21 cellular contexts compared by ENCODE assay signal in genomic region chr20:56859751-56860366, GRCh38.
DNase-seq lines count a peak whose midpoint lies in the region; ATAC-seq and TF ChIP-seq lines count a peak whose summit lies in the region.
"Had no signal": no experiment of that assay in that cellular context is flagged by ENCODE, and none has a peak within 500 bp of the region (broad histone marks: within the 10 kb centered on the region; RNA-seq: fewer than 3 reads in every experiment).

No MANE protein-coding gene starts in this region.

- no peak overlapping the region; the same call in 1 of the 2 replicates for H2AFZ ChIP-seq in OCI-LY7 (ENCODE audit: low read length)

- H3K4me1 ChIP-seq in OCI-LY7 (ENCODE audit: insufficient read depth, low read length, poor library complexity, severe bottlenecking), result peaks cover 35% of the 10 kb centered on the region
- H3K4me1 ChIP-seq in mesodermal cell (ENCODE audit: control insufficient read depth, insufficient read depth, low read length, poor library complexity, severe bottlenecking), result peaks cover 15% of the 10 kb centered on the region
- no peaks in the 10 kb centered on the region for H3K4me1 ChIP-seq in upper lobe of right lung
- H3K4me1 ChIP-seq: body of pancreas, tibial artery had no signal

- H3K4me1 Mint-ChIP-seq in activated naive CD4-positive, alpha-beta T cell treated with anti-CD3 and anti-CD28 coated beads, Interleukin-2, amount 10 ng/mL, durations not matched to agents 7 days and 5 days, result no peaks in the 10 kb centered on the region
- H3K4me1 Mint-ChIP-seq: CD4-positive, CD25-positive, alpha-beta regulatory T cell; naive thymus-derived CD4-positive, alpha-beta T cell had no signal

- POLR2A ChIA-PET in OCI-LY7 (lab: Charles Lee), result interaction anchor here (2.9 kb wide), 1 partner anchor 14 kb away, joined by 15 read pairs; no protein-coding TSS in a partner anchor

- H3K27ac Mint-ChIP-seq in activated naive CD4-positive, alpha-beta T cell treated with anti-CD3 and anti-CD28 coated beads, Interleukin-2, amount 10 ng/mL, durations not matched to agents 7 days and 5 days, result no peak overlapping the region
- H3K27ac Mint-ChIP-seq: CD4-positive, CD25-positive, alpha-beta regulatory T cell; HFFc6 had no signal

- no peak for TF ChIP-seq CTCF in OCI-LY7 (conservative IDR thresholded peaks at IDR 0.05; ENCODE audit: low read length)
- no peak for TF ChIP-seq CTCF in upper lobe of right lung (IDR thresholded peaks at IDR 0.05)

- H3K36me3 Mint-ChIP-seq in activated naive CD4-positive, alpha-beta T cell treated with anti-CD3 and anti-CD28 coated beads, Interleukin-2, amount 10 ng/mL, durations not matched to agents 7 days and 5 days, result no peaks in the 10 kb centered on the region
- H3K36me3 Mint-ChIP-seq: CD4-positive, CD25-positive, alpha-beta regulatory T cell; naive thymus-derived CD4-positive, alpha-beta T cell had no signal

- ATAC-seq in upper lobe of right lung, result peak; percentile 24
- ATAC-seq: body of pancreas; naive thymus-derived CD4-positive, alpha-beta T cell had no signal

- 23% methylated on average over 5 of the region's 14 CpGs; no CpG with 5 or more reads in 1 of the 2 experiments for WGBS in mesodermal cell (ENCODE audit: insufficient coverage in 2 of 2), 2 experiments

- H3K4me3 Mint-ChIP-seq in activated naive CD4-positive, alpha-beta T cell treated with anti-CD3 and anti-CD28 coated beads, Interleukin-2, amount 10 ng/mL, durations not matched to agents 7 days and 5 days, result no peak overlapping the region
- H3K4me3 Mint-ChIP-seq: CD4-positive, CD25-positive, alpha-beta regulatory T cell; HFFc6; naive thymus-derived CD4-positive, alpha-beta T cell had no signal

- no peak for DNase-seq in OCI-LY7 (ENCODE audit: low spot score)
- DNase-seq in fibroblast of gingiva (ENCODE audit: low read depth), result peak; percentile 5
- no peak for DNase-seq in upper lobe of right lung
- no peak for DNase-seq in NCI-H2029 (lab: John Stamatoyannopoulos, UW)
- no peak for DNase-seq in HK-2 (ENCODE audit: unreplicated experiment)
- DNase-seq in activated CD4-positive, CD25-positive, alpha-beta regulatory T cell (lab: John Stamatoyannopoulos, UW), result no peak
- DNase-seq in activated naive CD4-positive, alpha-beta T cell treated with anti-CD3 and anti-CD28 coated beads, Interleukin-2, amount 10 ng/mL, durations not matched to agents 7 days and 5 days, result no peak
- DNase-seq: activated gamma-delta T cell; body of pancreas; CD4-positive, CD25-positive, alpha-beta regulatory T cell; DND-41; effector memory CD4-positive, alpha-beta T cell; HFFc6; left cardiac atrium; MG63; naive thymus-derived CD4-positive, alpha-beta T cell; NCI-H2029 treated with DMSO at 0.1 percent for 48 hours; NCI-H82; stimulated activated CD4-positive, alpha-beta T cell treated with anti-CD3 and anti-CD28 coated beads, Interleukin-2, amount 100 ng/mL, for 48 hours; tibial artery had no signal

- H3K79me2 ChIP-seq in OCI-LY7 (ENCODE audit: insufficient read depth, low read depth, low read length), result no peaks in the 10 kb centered on the region

- H3K4me3 ChIP-seq in OCI-LY7 (ENCODE audit: low read depth, low read length, poor library complexity, severe bottlenecking), result no peak overlapping the region
- no peak overlapping the region for H3K4me3 ChIP-seq in mesodermal cell (ENCODE audit: extremely low read depth, insufficient read depth, low read length, poor library complexity, severe bottlenecking)
- H3K4me3 ChIP-seq in upper lobe of right lung, result no peak overlapping the region
- H3K4me3 ChIP-seq: body of pancreas, MG63, tibial artery had no signal

- peaks cover 34% of the 10 kb centered on the region for H3K27me3 Mint-ChIP-seq in activated naive CD4-positive, alpha-beta T cell treated with anti-CD3 and anti-CD28 coated beads, Interleukin-2, amount 10 ng/mL, durations not matched to agents 7 days and 5 days

- CTCF ChIA-PET in OCI-LY7 (lab: Charles Lee; ENCODE audit: unreplicated experiment), result interaction anchor here (0.6 to 1.3 kb wide), 2 partner anchors 16 to 210 kb away, joined by 4 to 5 read pairs; no protein-coding TSS in a partner anchor
- CTCF ChIA-PET in activated naive CD4-positive, alpha-beta T cell treated with anti-CD3 and anti-CD28 coated beads, Interleukin-2, amount 10 ng/mL, durations not matched to agents 7 days and 5 days (lab: Charles Lee), result no interaction called here

- H3K9me2 ChIP-seq in OCI-LY7 (ENCODE audit: insufficient read depth, low read length), result no peaks in the 10 kb centered on the region

- 0 out of 2 replicates have a peak overlapping the region, but pooled peaks have one; percentile 11 for H3K4me2 ChIP-seq in OCI-LY7 (ENCODE audit: low read length)

- no peaks in the 10 kb centered on the region for H4K20me1 ChIP-seq in OCI-LY7 (ENCODE audit: insufficient read depth, low read length)

- H3K36me3 ChIP-seq in OCI-LY7 (ENCODE audit: insufficient read depth, low read length) (no peaks in the 10 kb centered on the region), mesodermal cell (ENCODE audit: control insufficient read depth, insufficient read depth, low read length) (no peaks in the 10 kb centered on the region), upper lobe of right lung (no peaks in the 10 kb centered on the region)
- H3K36me3 ChIP-seq: MG63, tibial artery had no signal

- H3K27ac ChIP-seq in OCI-LY7 (ENCODE audit: low read depth, low read length, poor library complexity, severe bottlenecking) (no peak overlapping the region), mesodermal cell (ENCODE audit: low read depth, low read length, severe bottlenecking) (peak overlapping the region; percentile 49), upper lobe of right lung (no peak overlapping the region)
- H3K27ac ChIP-seq: body of pancreas, tibial artery had no signal

- H3K27me3 ChIP-seq in upper lobe of right lung, result peaks cover 20% of the 10 kb centered on the region
- H3K27me3 ChIP-seq: MG63 had no signal

- no peaks in the 10 kb centered on the region for H3K9me3 Mint-ChIP-seq in activated naive CD4-positive, alpha-beta T cell treated with anti-CD3 and anti-CD28 coated beads, Interleukin-2, amount 10 ng/mL, durations not matched to agents 7 days and 5 days
- H3K9me3 Mint-ChIP-seq: HFFc6 had no signal

- intact Hi-C loops in OCI-LY7 (cut with micrococcal nuclease; ENCODE audit: unreplicated experiment), result no loop called here
- intact Hi-C loops in upper lobe of right lung (cut with DNase I), result no loop called here

- BruUV-seq in OCI-LY7 (replicated peaks; lab: Mats Ljungman, UMichigan), result no TSS peak

- H3K9me3 ChIP-seq in OCI-LY7 (ENCODE audit: low read length), result no peaks in the 10 kb centered on the region
- no peaks in the 10 kb centered on the region for H3K9me3 ChIP-seq in mesodermal cell (ENCODE audit: control insufficient read depth, low read length)
- H3K9me3 ChIP-seq in upper lobe of right lung, result no peaks in the 10 kb centered on the region
- H3K9me3 ChIP-seq: body of pancreas, MG63, tibial artery had no signal
